Comparison of ENCODE assay signal across 29 cellular contexts in genomic region chr1:25733271-25733670, GRCh38.
"Had no signal": no experiment of that assay in that cellular context is flagged by ENCODE, and none has a peak within 500 bp of the region (broad histone marks: within the 10 kb centered on the region; RNA-seq: fewer than 3 reads in every experiment).

No MANE protein-coding gene starts in this region.

- ATAC-seq: activated CD4-positive, CD25-positive, alpha-beta regulatory T cell treated with anti-CD3 and anti-CD28 coated beads, Interleukin-2, amount 50 U/mL, for 24 hours; heart right ventricle; left lobe of liver; lower lobe of right lung; natural killer cell; stimulated activated memory B cell treated with anti-CD40 and anti-IgM and Interleukin-4, amounts not matched to agents 10 μg/mL and 1 μg/mL and 100 μg/mL, for 72 hours; stimulated activated naive CD8-positive, alpha-beta T cell treated with anti-CD3 and anti-CD28 coated beads, Interleukin-15, amount 100 ng/mL, for 72 hours had no signal

- H3K36me3 ChIP-seq: brain microvascular endothelial cell, esophagus squamous epithelium, heart right ventricle, lower lobe of right lung, sigmoid colon, vagina had no signal

- DNase-seq: activated CD4-positive, alpha-beta T cell treated with anti-CD3 and anti-CD28 coated beads for 48 hours; activated CD4-positive, alpha-beta T cell treated with anti-CD3 and anti-CD28 coated beads, Interleukin-2, amount 50 U/mL, for 48 hours; activated CD8-positive, alpha-beta memory T cell treated with anti-CD3 and anti-CD28 coated beads for 24 hours; activated gamma-delta T cell; brain microvascular endothelial cell; caudate nucleus; esophagus squamous epithelium; foreskin melanocyte; heart right ventricle; kidney glomerular epithelial cell; lower lobe of right lung; mesenchymal stem cell; natural killer cell; small intestine; stimulated activated CD4-positive, alpha-beta T cell treated with anti-CD3 and anti-CD28 coated beads, Interleukin-1b, Interleukin-23, amount 100 ng/mL, for 48 hours; stimulated activated CD4-positive, alpha-beta T cell treated with anti-CD3 and anti-CD28 coated beads, Interleukin-4, amount 100 ng/mL, for 4 hours; stimulated activated CD8-positive, alpha-beta memory T cell treated with anti-CD3 and anti-CD28 coated beads, Interleukin-4, amount 100 ng/mL, for 48 hours; stimulated activated naive CD8-positive, alpha-beta T cell treated with anti-CD3 and anti-CD28 coated beads, Interleukin-15, amount 100 ng/mL, for 72 hours; substantia nigra; T-helper 1 cell had no signal

- H3K27me3 ChIP-seq: esophagus squamous epithelium, heart right ventricle, sigmoid colon, vagina had no signal

- H3K9me3 ChIP-seq: esophagus squamous epithelium, lower lobe of right lung, sigmoid colon, vagina had no signal

- H3K27ac ChIP-seq: brain microvascular endothelial cell, epithelial cell of prostate, esophagus squamous epithelium, heart right ventricle, lower lobe of right lung, sigmoid colon, vagina, VCaP had no signal

- H3K27me3 Mint-ChIP-seq: activated naive CD8-positive, alpha-beta T cell; stimulated activated naive CD8-positive, alpha-beta T cell treated with anti-CD3 and anti-CD28 coated beads, Interleukin-15, amount 100 ng/mL, for 72 hours had no signal

- H3K36me3 Mint-ChIP-seq: natural killer cell; stimulated activated memory B cell treated with anti-CD40 and anti-IgM and Interleukin-4, amounts not matched to agents 10 μg/mL and 1 μg/mL and 100 μg/mL, for 72 hours; type B pancreatic cell had no signal

- H3K4me3 Mint-ChIP-seq: activated naive CD8-positive, alpha-beta T cell; natural killer cell; stimulated activated memory B cell treated with anti-CD40 and anti-IgM and Interleukin-4, amounts not matched to agents 10 μg/mL and 1 μg/mL and 100 μg/mL, for 72 hours; stimulated activated naive CD8-positive, alpha-beta T cell treated with anti-CD3 and anti-CD28 coated beads, Interleukin-15, amount 100 ng/mL, for 72 hours; type B pancreatic cell had no signal

- H3K27ac Mint-ChIP-seq: activated naive CD8-positive, alpha-beta T cell; natural killer cell; stimulated activated memory B cell treated with anti-CD40 and anti-IgM and Interleukin-4, amounts not matched to agents 10 μg/mL and 1 μg/mL and 100 μg/mL, for 72 hours; stimulated activated naive CD8-positive, alpha-beta T cell treated with anti-CD3 and anti-CD28 coated beads, Interleukin-15, amount 100 ng/mL, for 72 hours; type B pancreatic cell had no signal

- H3K9me3 Mint-ChIP-seq: natural killer cell; stimulated activated naive CD8-positive, alpha-beta T cell treated with anti-CD3 and anti-CD28 coated beads, Interleukin-15, amount 100 ng/mL, for 72 hours; type B pancreatic cell had no signal

- H3K4me3 ChIP-seq: esophagus squamous epithelium, heart right ventricle, lower lobe of right lung, sigmoid colon, vagina had no signal
